Comparison of ENCODE assay signal across 9 cellular contexts in genomic region chr11:63553759-63554158, GRCh38. TPM values are rescaled to one million over a fixed set of nuclear protein-coding genes. Genes with fewer than 3 reads are reported as not detected.
DNase-seq lines count a peak whose midpoint lies in the region; ATAC-seq and TF ChIP-seq lines count a peak whose summit lies in the region.
"Had no signal": no experiment of that assay in that cellular context is flagged by ENCODE, and none has a peak within 500 bp of the region (broad histone marks: within the 10 kb centered on the region; RNA-seq: fewer than 3 reads in every experiment).

No MANE protein-coding gene starts in this region.

- H3K27me3 ChIP-seq in DND-41 (ENCODE audit: insufficient read depth, low read length, poor library complexity) (no peaks in the 10 kb centered on the region), PC-3 (ENCODE audit: low read length) (no peaks in the 10 kb centered on the region), heart right ventricle (peaks cover 0 to 2% (median 0%) of the 10 kb centered on the region in 7 donors)

- H3K27ac Mint-ChIP-seq in type B pancreatic cell: peak overlapping the region; percentile 94

- intact Hi-C loops in PC-3 (cut with micrococcal nuclease): no loop called here
- intact Hi-C loops in heart right ventricle (cut with DNase I): no loop called here

- POLR2A ChIA-PET in PC-3 (lab: Charles Lee; ENCODE audit: unreplicated experiment): no interaction called here

- H3K36me3 Mint-ChIP-seq in type B pancreatic cell: peaks cover 4% of the 10 kb centered on the region

- peaks cover 4% of the 10 kb centered on the region for H3K9me3 Mint-ChIP-seq in type B pancreatic cell

- H3K36me3 ChIP-seq in DND-41 (ENCODE audit: insufficient read depth, low read length) (no peaks in the 10 kb centered on the region), PC-3 (ENCODE audit: low read depth, low read length) (no peaks in the 10 kb centered on the region), heart right ventricle (no peaks in the 10 kb centered on the region)
- H3K36me3 ChIP-seq: neutrophil had no signal

- no peaks in the 10 kb centered on the region for H4K20me1 ChIP-seq in DND-41 (ENCODE audit: insufficient read depth, low read length)
- H4K20me1 ChIP-seq in PC-3 (ENCODE audit: low read length): no peaks in the 10 kb centered on the region

- CTCF ChIA-PET in PC-3 (lab: Charles Lee): no interaction called here

- H3K4me1 Mint-ChIP-seq in type B pancreatic cell (ENCODE audit: unreplicated experiment): peaks cover 31% of the 10 kb centered on the region

- WGBS in heart right ventricle, 2 donors: 59 to 60% methylated on average over 8 of the region's 8 CpGs

- peak overlapping the region; percentile 49 for H3K4me2 ChIP-seq in DND-41 (ENCODE audit: insufficient read depth, low read length)
- 0 out of 2 replicates have a peak overlapping the region, but pooled peaks have one; percentile 7 for H3K4me2 ChIP-seq in PC-3 (ENCODE audit: low read length)

- H3K27ac ChIP-seq in DND-41 (ENCODE audit: low read length) (peak overlapping the region; percentile 79), PC-3 (ENCODE audit: low read length) (peak overlapping the region; percentile 44), heart right ventricle (peak overlapping the region in 1 of 10 donors; percentile 77)
- H3K27ac ChIP-seq: neutrophil had no signal

- no peaks in the 10 kb centered on the region for H3F3A ChIP-seq in PC-3 (ENCODE audit: low read length, unreplicated experiment)

- H3K9ac ChIP-seq in DND-41 (ENCODE audit: low read depth, low read length) (peak overlapping the region; percentile 35), PC-3 (ENCODE audit: low read length) (no peak overlapping the region)

- peak; percentile 91 for ATAC-seq in DND-41 (ENCODE audit: insufficient read depth, low read depth)
- ATAC-seq in GM21529 (IDR thresholded peaks at IDR 0.05; ENCODE audit: unreplicated experiment): peak; percentile 86
- ATAC-seq in PC-3: peak; percentile 23
- ATAC-seq in heart right ventricle: no peak

- H3K9me3 ChIP-seq in DND-41 (ENCODE audit: insufficient read depth, low read length, severe bottlenecking) (no peaks in the 10 kb centered on the region), PC-3 (ENCODE audit: low read length) (no peaks in the 10 kb centered on the region), heart right ventricle (no peaks in the 10 kb centered on the region)
- H3K9me3 ChIP-seq: neutrophil had no signal

- no peaks in the 10 kb centered on the region for H3K27me3 Mint-ChIP-seq in type B pancreatic cell

- H3K4me3 Mint-ChIP-seq in type B pancreatic cell: no peak overlapping the region

- H3K4me3 ChIP-seq in DND-41 (ENCODE audit: low read depth in 1 of 2, low read length in 2 of 2) (peak overlapping the region in 1 of 2 experiments; percentile 22; a peak in 1 of 4 replicates), PC-3 (ENCODE audit: low read length) (no peak overlapping the region), heart right ventricle (no peak overlapping the region)

- peak; percentile 89 for DNase-seq in DND-41
- peak; percentile 22 for DNase-seq in PC-3
- DNase-seq in central memory CD4-positive, alpha-beta T cell: peak; percentile 43
- peak; percentile 29 for DNase-seq in type B pancreatic cell (ENCODE audit: extremely low spot score, unreplicated experiment)
- no peak for DNase-seq in NCI-H128 (lab: John Stamatoyannopoulos, UW; ENCODE audit: unreplicated experiment)
- DNase-seq in heart right ventricle: no peak
- no peak for DNase-seq in DMS53 treated with DMSO at 0.1 percent for 48 hours (lab: John Stamatoyannopoulos, UW; ENCODE audit: unreplicated experiment)

- BruUV-seq in PC-3 (replicated peaks; lab: Mats Ljungman, UMichigan): no TSS peak

- no peaks in the 10 kb centered on the region for H3K9me2 ChIP-seq in PC-3 (replicated peaks; ENCODE audit: low read length)

- H3K4me1 ChIP-seq in DND-41 (ENCODE audit: insufficient read depth, low read length) (peaks cover 47% of the 10 kb centered on the region), PC-3 (ENCODE audit: insufficient read depth, low read length) (peaks cover 17% of the 10 kb centered on the region), heart right ventricle (peaks cover 0 to 24% (median 0%) of the 10 kb centered on the region in 9 donors)

- H3K79me2 ChIP-seq in DND-41 (ENCODE audit: insufficient read depth, low read length) (no peaks in the 10 kb centered on the region), PC-3 (ENCODE audit: low read length) (no peaks in the 10 kb centered on the region)

- H2AFZ ChIP-seq in DND-41 (ENCODE audit: low read depth, low read length): peak overlapping the region; percentile 46
- peak overlapping the region; percentile 51 for H2AFZ ChIP-seq in PC-3 (ENCODE audit: low read length)

- no peak for TF ChIP-seq CTCF in DND-41 (IDR thresholded peaks at IDR 0.05; ENCODE audit: borderline replicate concordance, extremely low read depth, low read length, poor library complexity, severe bottlenecking)
- TF ChIP-seq CTCF in PC-3 (conservative IDR thresholded peaks at IDR 0.05; ENCODE audit: low read depth, low read length): no peak
- TF ChIP-seq CTCF in type B pancreatic cell (conservative IDR thresholded peaks at IDR 0.05): no peak
- TF ChIP-seq CTCF in heart right ventricle (IDR thresholded peaks at IDR 0.05): no peak

RNA-seq across cellular contexts. Expression of gene PLAAT2, which starts 9.4 kb away (rescaled TPM):
- total RNA-seq in PC-3 (2014; rRNA removed) (3.0 and 5.6 TPM in 2 replicates), type B pancreatic cell (ENCODE audit: low replicate concordance) (6.0 and 7.8 TPM in 2 replicates), heart right ventricle (1 to 10 TPM in 1 of 10 donors, under 1 TPM in 1, not detected in 8; 0.35 to 3.7 TPM)
- polyA plus RNA-seq in heart right ventricle: not detected

RNA-seq across cellular contexts. Expression of gene PLAAT4, which starts 17.2 kb away (rescaled TPM):
- 5.4 and 5.6 TPM in 2 replicates for total RNA-seq in PC-3 (2014; rRNA removed)
- 131 and 152 TPM in 2 replicates for total RNA-seq in type B pancreatic cell (ENCODE audit: low replicate concordance)
- total RNA-seq in heart right ventricle: 100 to 1,000 TPM in 1 of 10 donors, 10 to 100 TPM in 3, 1 to 10 TPM in 6; 3.3 to 565 (median 7.7) TPM
- 10 to 100 TPM; 10.1 to 11.7 TPM for polyA plus RNA-seq in heart right ventricle

RNA-seq across cellular contexts. Expression of gene LGALS12, which starts 47.9 kb away (rescaled TPM):
- 0.07 TPM in 1 of 2 replicates, not detected in the other for total RNA-seq in PC-3 (2014; rRNA removed)
- total RNA-seq in type B pancreatic cell (ENCODE audit: low replicate concordance): 0.34 TPM in 1 of 2 replicates, not detected in the other
- 1 to 10 TPM in 3 of 10 donors, under 1 TPM in 4, not detected in 3; 0.61 to 6.9 (median 0.90) TPM for total RNA-seq in heart right ventricle
- 1 to 10 TPM; 3.1 to 5.3 TPM for polyA plus RNA-seq in heart right ventricle

Comparison
In these comparisons a context has a peak if more than half of its experiments do, and no peak if none do; other contexts are left out.
1. ATAC-seq: peak in DND-41 (single experiment), GM21529 (single experiment) and PC-3 (single experiment); none in heart right ventricle (0 of 8).
2. DNase-seq: peak in DND-41 (single experiment), PC-3 (single experiment), central memory CD4-positive, alpha-beta T cell (single experiment) and type B pancreatic cell (single experiment); none in NCI-H128 (single experiment), heart right ventricle (0 of 2) and DMS53 treated with DMSO at 0.1 percent for 48 hours (single experiment).